In the genomic region with DNA sequence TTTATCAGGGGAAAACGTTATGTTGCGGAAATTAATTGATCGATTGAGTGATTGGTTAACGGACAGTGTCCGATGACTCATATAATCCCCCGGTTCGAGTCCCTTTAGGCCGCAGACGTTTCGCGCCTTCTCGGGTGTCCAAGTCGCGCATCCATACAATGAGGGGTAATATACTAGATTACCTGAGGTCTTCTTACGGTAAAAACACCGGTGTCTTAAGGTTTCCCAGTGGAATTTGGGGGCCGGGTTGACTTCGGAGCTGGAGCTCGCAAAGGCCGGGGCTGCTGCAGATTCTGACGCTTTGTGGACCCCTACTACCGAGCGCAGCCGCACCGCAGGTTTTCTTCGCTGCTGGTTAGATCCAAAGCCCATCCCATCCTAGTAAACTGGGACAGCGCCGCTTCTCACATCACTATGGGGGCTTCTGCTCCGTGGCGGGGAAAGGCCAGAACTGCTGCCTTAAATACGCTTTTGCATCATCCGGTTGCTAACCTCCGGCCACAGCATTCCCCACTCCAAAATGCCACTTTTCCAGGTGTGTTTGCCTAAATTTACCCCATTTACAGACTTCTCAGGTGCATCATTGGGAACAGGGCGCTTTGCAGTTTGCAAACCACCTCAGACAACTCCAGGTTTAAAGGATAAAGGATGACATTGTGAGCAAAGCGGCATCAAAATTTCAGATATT, we compare ENCODE assay signal across 8 cellular contexts. TPM values are rescaled to one million over a fixed set of nuclear protein-coding genes. Genes with fewer than 3 reads are reported as not detected.
A peak's percentile ranks its signal among the peaks of the same experiment; 100 is the strongest.
DNase-seq lines count a peak whose midpoint lies in the region; ATAC-seq and TF ChIP-seq lines count a peak whose summit lies in the region.

No MANE protein-coding gene starts in this region.

- H4K91ac ChIP-seq in trophoblast cell (ENCODE audit: low read depth, low read length), result no peak overlapping the region

- H4K8ac ChIP-seq in trophoblast cell (ENCODE audit: low read depth, low read length), result peak overlapping the region; percentile 39

- H3K4me3 Mint-ChIP-seq in HFFc6, result peak overlapping the region; percentile 80
- H3K4me3 Mint-ChIP-seq in activated T-helper 2 cell treated with anti-CD3 and anti-CD28 coated beads, Interferon-gamma antibody, Interleukin-2, Interleukin-4, amounts not matched to agents 10 μg/mL and 5 μg/mL and 100 μg/mL, durations not matched to agents 14 hours and 24 hours and 36 hours (ENCODE audit: low read depth), result peak overlapping the region; percentile 93

- no peak for ATAC-seq in GM18520 (IDR thresholded peaks at IDR 0.05; ENCODE audit: unreplicated experiment)
- ATAC-seq in HG03280 (IDR thresholded peaks at IDR 0.05; ENCODE audit: unreplicated experiment), result no peak

- H4K12ac ChIP-seq in trophoblast cell (ENCODE audit: low read depth, low read length), result no peak overlapping the region

- peaks cover 2 to 4% of the 10 kb centered on the region in 2 experiments for H3K4me1 ChIP-seq in trophoblast cell (ENCODE audit: control insufficient read depth in 1 of 2, insufficient read depth in 2 of 2, low read length in 2 of 2)

- H2BK120ac ChIP-seq in trophoblast cell (ENCODE audit: insufficient read depth, low read length, poor library complexity), result no peak overlapping the region

- intact Hi-C loops in activated T-helper 2 cell treated with anti-CD3 and anti-CD28 coated beads, Interferon-gamma antibody, Interleukin-2, Interleukin-4, amounts not matched to agents 10 μg/mL and 5 μg/mL and 100 μg/mL, durations not matched to agents 14 hours and 24 hours and 36 hours (cut with micrococcal nuclease), result loop anchor here (1.0 kb wide), 1 partner anchor 20 kb away; no protein-coding TSS in a partner anchor
- intact Hi-C loops in head of caudate nucleus (cut with DNase I), result no loop called here

- peak; percentile 52 for DNase-seq in DMS 273 treated with DMSO at 0.1 percent for 48 hours (lab: John Stamatoyannopoulos, UW)
- no peak for DNase-seq in HFFc6
- peak; percentile 37 for DNase-seq in NCI-H82 treated with DMSO at 0.1 percent for 48 hours (lab: John Stamatoyannopoulos, UW; ENCODE audit: unreplicated experiment)
- peak; percentile 29 for DNase-seq in activated T-helper 2 cell treated with anti-CD3 and anti-CD28 coated beads, Interferon-gamma antibody, Interleukin-2, Interleukin-4, amounts not matched to agents 10 μg/mL and 5 μg/mL and 100 μg/mL, durations not matched to agents 14 hours and 24 hours and 36 hours (ENCODE audit: low spot score)
- peak; percentile 12 to 72 (median 48) for DNase-seq in head of caudate nucleus
- DNase-seq in trophoblast cell, result peak in 1 of 2 donors; percentile 12

- H3K4ac ChIP-seq in trophoblast cell (ENCODE audit: low read depth, low read length), result peak overlapping the region; percentile 17

- H3K23ac ChIP-seq in trophoblast cell (ENCODE audit: low read length), result no peak overlapping the region

- peaks cover 12% of the 10 kb centered on the region for H3K27me3 Mint-ChIP-seq in HFFc6 (ENCODE audit: insufficient read depth)
- peaks cover 2% of the 10 kb centered on the region for H3K27me3 Mint-ChIP-seq in activated T-helper 2 cell treated with anti-CD3 and anti-CD28 coated beads, Interferon-gamma antibody, Interleukin-2, Interleukin-4, amounts not matched to agents 10 μg/mL and 5 μg/mL and 100 μg/mL, durations not matched to agents 14 hours and 24 hours and 36 hours (ENCODE audit: low read depth)

- no peak; the same call in 1 of the 2 replicates for TF ChIP-seq CTCF in HFFc6 (IDR thresholded peaks at IDR 0.05)

- no peaks in the 10 kb centered on the region for H3K9me3 ChIP-seq in trophoblast cell (ENCODE audit: insufficient read depth, low read depth, low read length)

- no peak overlapping the region for H2BK12ac ChIP-seq in trophoblast cell (ENCODE audit: low read length)

- H3K4me3 ChIP-seq in trophoblast cell (ENCODE audit: low read depth, low read length), result peak overlapping the region; percentile 67

- peak overlapping the region; percentile 11 for H3K27ac ChIP-seq in trophoblast cell (ENCODE audit: low read depth, low read length)

- peak overlapping the region; percentile 94 for H3K4me2 ChIP-seq in trophoblast cell (ENCODE audit: low read length)

- peaks cover 15% of the 10 kb centered on the region for H3K36me3 Mint-ChIP-seq in HFFc6 (ENCODE audit: low read depth)
- peaks cover 31% of the 10 kb centered on the region for H3K36me3 Mint-ChIP-seq in activated T-helper 2 cell treated with anti-CD3 and anti-CD28 coated beads, Interferon-gamma antibody, Interleukin-2, Interleukin-4, amounts not matched to agents 10 μg/mL and 5 μg/mL and 100 μg/mL, durations not matched to agents 14 hours and 24 hours and 36 hours (ENCODE audit: low read depth)

- no peak overlapping the region for H3K18ac ChIP-seq in trophoblast cell (ENCODE audit: low read length)

- H3K79me1 ChIP-seq in trophoblast cell (ENCODE audit: low read length), result peaks cover 4% of the 10 kb centered on the region

- no peak overlapping the region for H2AK5ac ChIP-seq in trophoblast cell (ENCODE audit: low read length)

- no CpG with 5 or more reads among the region's 35 CpGs for WGBS in trophoblast cell (ENCODE audit: extremely low coverage, insufficient coverage, insufficient read length)

- no peak overlapping the region for H3K14ac ChIP-seq in trophoblast cell (ENCODE audit: low read length)

- peaks cover 5% of the 10 kb centered on the region for H3K9me3 Mint-ChIP-seq in HFFc6
- no peaks in the 10 kb centered on the region for H3K9me3 Mint-ChIP-seq in activated T-helper 2 cell treated with anti-CD3 and anti-CD28 coated beads, Interferon-gamma antibody, Interleukin-2, Interleukin-4, amounts not matched to agents 10 μg/mL and 5 μg/mL and 100 μg/mL, durations not matched to agents 14 hours and 24 hours and 36 hours

- peak overlapping the region; percentile 86 for H2AFZ ChIP-seq in trophoblast cell (ENCODE audit: insufficient read depth, low read length, poor library complexity)

- no peaks in the 10 kb centered on the region for H3K27me3 ChIP-seq in trophoblast cell (ENCODE audit: insufficient read depth, low read length)

- peak overlapping the region; percentile 94 for H3K27ac Mint-ChIP-seq in HFFc6
- peak overlapping the region; percentile 93 for H3K27ac Mint-ChIP-seq in activated T-helper 2 cell treated with anti-CD3 and anti-CD28 coated beads, Interferon-gamma antibody, Interleukin-2, Interleukin-4, amounts not matched to agents 10 μg/mL and 5 μg/mL and 100 μg/mL, durations not matched to agents 14 hours and 24 hours and 36 hours

- H2BK5ac ChIP-seq in trophoblast cell (ENCODE audit: low read depth, low read length, poor library complexity), result peak overlapping the region; percentile 29

- peaks cover 2% of the 10 kb centered on the region for H3K79me2 ChIP-seq in trophoblast cell (ENCODE audit: control insufficient read depth, insufficient read depth, low read length, poor library complexity)

- H3K4me1 Mint-ChIP-seq in HFFc6 (ENCODE audit: low read depth), result peaks cover 39% of the 10 kb centered on the region
- peaks cover 34% of the 10 kb centered on the region for H3K4me1 Mint-ChIP-seq in activated T-helper 2 cell treated with anti-CD3 and anti-CD28 coated beads, Interferon-gamma antibody, Interleukin-2, Interleukin-4, amounts not matched to agents 10 μg/mL and 5 μg/mL and 100 μg/mL, durations not matched to agents 14 hours and 24 hours and 36 hours (ENCODE audit: low read depth)

- peak overlapping the region; percentile 18 for H3K9ac ChIP-seq in trophoblast cell (ENCODE audit: low read length)

- H3K36me3 ChIP-seq in trophoblast cell (ENCODE audit: control insufficient read depth in 1 of 2, insufficient read depth in 2 of 2, low read length in 2 of 2), result no peaks in the 10 kb centered on the region

RNA-seq across cellular contexts. Expression of gene SACM1L, which starts 0.9 kb away (rescaled TPM):
- 10 to 100 TPM; 43.9 to 51.3 (median 47.8) TPM for total RNA-seq in HFFc6 (2021; fragmentation: NEBNext Ultra II Directional; extraction: Animal tissue kit (Norgen Biotek cat#: 25700))
- total RNA-seq in activated T-helper 2 cell treated with anti-CD3 and anti-CD28 coated beads, Interferon-gamma antibody, Interleukin-2, Interleukin-4, amounts not matched to agents 10 μg/mL and 5 μg/mL and 100 μg/mL, durations not matched to agents 14 hours and 24 hours and 36 hours, result 105 and 107 TPM in 2 replicates
- polyA plus RNA-seq in trophoblast cell (2013), result 16.8 and 16.9 TPM in 2 replicates
